21 cellular contexts compared by ENCODE assay signal in genomic region chr1:6591644-6592043, GRCh38. TPM values are rescaled to one million over a fixed set of nuclear protein-coding genes. Genes with fewer than 3 reads are reported as not detected.
DNase-seq lines count a peak whose midpoint lies in the region; ATAC-seq and TF ChIP-seq lines count a peak whose summit lies in the region.
"Had no signal": no experiment of that assay in that cellular context is flagged by ENCODE, and none has a peak within 500 bp of the region (broad histone marks: within the 10 kb centered on the region; RNA-seq: fewer than 3 reads in every experiment).

No MANE protein-coding gene starts in this region.

- H3K9me3 Mint-ChIP-seq in activated naive CD8-positive, alpha-beta T cell (ENCODE audit: low read depth): no peaks in the 10 kb centered on the region
- H3K9me3 Mint-ChIP-seq in activated naive CD8-positive, alpha-beta T cell treated with anti-CD3 and anti-CD28 coated beads, Interleukin-2, amount 50 U/mL, for 24 hours: no peaks in the 10 kb centered on the region
- no peaks in the 10 kb centered on the region for H3K9me3 Mint-ChIP-seq in activated naive CD8-positive, alpha-beta T cell treated with anti-CD3 and anti-CD28 coated beads, Interleukin-2, amount 10 ng/mL, durations not matched to agents 7 days and 5 days
- no peaks in the 10 kb centered on the region for H3K9me3 Mint-ChIP-seq in stimulated activated memory B cell treated with anti-CD40 and anti-IgM and Interleukin-4, amounts not matched to agents 10 μg/mL and 1 μg/mL and 100 μg/mL, for 72 hours
- H3K9me3 Mint-ChIP-seq in endothelial cell (ENCODE audit: unreplicated experiment): no peaks in the 10 kb centered on the region
- H3K9me3 Mint-ChIP-seq: memory B cell had no signal

- POLR2A ChIA-PET in activated naive CD8-positive, alpha-beta T cell treated with anti-CD3 and anti-CD28 coated beads, Interleukin-2, amount 10 ng/mL, durations not matched to agents 7 days and 5 days (lab: Charles Lee): interaction anchor here (1.1 to 2.2 kb wide), 2 partner anchors 12 kb away, joined by 4 to 8 read pairs; partner anchors contain the start of gene ZBTB48

- peaks cover 41% of the 10 kb centered on the region for H3K4me1 Mint-ChIP-seq in activated naive CD8-positive, alpha-beta T cell (ENCODE audit: low read depth)
- peaks cover 11% of the 10 kb centered on the region for H3K4me1 Mint-ChIP-seq in activated naive CD8-positive, alpha-beta T cell treated with anti-CD3 and anti-CD28 coated beads, Interleukin-2, amount 50 U/mL, for 24 hours
- peaks cover 21% of the 10 kb centered on the region for H3K4me1 Mint-ChIP-seq in activated naive CD8-positive, alpha-beta T cell treated with anti-CD3 and anti-CD28 coated beads, Interleukin-2, amount 10 ng/mL, durations not matched to agents 7 days and 5 days
- peaks cover 42% of the 10 kb centered on the region for H3K4me1 Mint-ChIP-seq in stimulated activated memory B cell treated with anti-CD40 and anti-IgM and Interleukin-4, amounts not matched to agents 10 μg/mL and 1 μg/mL and 100 μg/mL, for 72 hours
- H3K4me1 Mint-ChIP-seq in endothelial cell (ENCODE audit: unreplicated experiment): no peaks in the 10 kb centered on the region

- H3K27me3 Mint-ChIP-seq in activated naive CD8-positive, alpha-beta T cell: no peaks in the 10 kb centered on the region
- no peaks in the 10 kb centered on the region for H3K27me3 Mint-ChIP-seq in activated naive CD8-positive, alpha-beta T cell treated with anti-CD3 and anti-CD28 coated beads, Interleukin-2, amount 50 U/mL, for 24 hours
- no peaks in the 10 kb centered on the region for H3K27me3 Mint-ChIP-seq in activated naive CD8-positive, alpha-beta T cell treated with anti-CD3 and anti-CD28 coated beads, Interleukin-2, amount 10 ng/mL, durations not matched to agents 7 days and 5 days
- H3K27me3 Mint-ChIP-seq in stimulated activated memory B cell treated with anti-CD40 and anti-IgM and Interleukin-4, amounts not matched to agents 10 μg/mL and 1 μg/mL and 100 μg/mL, for 72 hours: no peaks in the 10 kb centered on the region
- H3K27me3 Mint-ChIP-seq in endothelial cell (ENCODE audit: unreplicated experiment): peaks cover 8% of the 10 kb centered on the region
- H3K27me3 Mint-ChIP-seq: memory B cell had no signal

- peak overlapping the region; percentile 20 for H3K4me3 Mint-ChIP-seq in activated naive CD8-positive, alpha-beta T cell
- no peak overlapping the region for H3K4me3 Mint-ChIP-seq in activated naive CD8-positive, alpha-beta T cell treated with anti-CD3 and anti-CD28 coated beads, Interleukin-2, amount 50 U/mL, for 24 hours
- no peak overlapping the region for H3K4me3 Mint-ChIP-seq in activated naive CD8-positive, alpha-beta T cell treated with anti-CD3 and anti-CD28 coated beads, Interleukin-2, amount 10 ng/mL, durations not matched to agents 7 days and 5 days
- H3K4me3 Mint-ChIP-seq in stimulated activated memory B cell treated with anti-CD40 and anti-IgM and Interleukin-4, amounts not matched to agents 10 μg/mL and 1 μg/mL and 100 μg/mL, for 72 hours: no peak overlapping the region
- H3K4me3 Mint-ChIP-seq in endothelial cell (ENCODE audit: unreplicated experiment): no peak overlapping the region
- H3K4me3 Mint-ChIP-seq: memory B cell had no signal

- DNase-seq in activated naive CD8-positive, alpha-beta T cell treated with anti-CD3 and anti-CD28 coated beads, Interleukin-2, amount 50 U/mL, for 24 hours: no peak
- no peak for DNase-seq in activated naive CD8-positive, alpha-beta T cell treated with anti-CD3 and anti-CD28 coated beads, Interleukin-2, amount 10 ng/mL, durations not matched to agents 7 days and 5 days
- DNase-seq in left lobe of liver (ENCODE audit: low spot score): no peak
- DNase-seq in NCI-H2107 treated with DMSO at 0.1 percent for 48 hours (lab: John Stamatoyannopoulos, UW; ENCODE audit: unreplicated experiment): no peak
- no peak for DNase-seq in endothelial cell (ENCODE audit: low spot score)
- DNase-seq: activated CD4-positive, alpha-beta T cell treated with anti-CD3 and anti-CD28 coated beads for 1 hour; central memory CD4-positive, alpha-beta T cell; effector CD4-positive, alpha-beta T cell; EL; Karpas-422; NCI-H1694 treated with DMSO at 0.1 percent for 48 hours; NCI-H526 treated with DMSO at 0.1 percent for 48 hours; stimulated activated CD8-positive, alpha-beta memory T cell treated with anti-CD3 and anti-CD28 coated beads, Interleukin-4, amount 100 ng/mL, for 48 hours had no signal

- H3K27ac Mint-ChIP-seq in activated naive CD8-positive, alpha-beta T cell: no peak overlapping the region
- H3K27ac Mint-ChIP-seq in activated naive CD8-positive, alpha-beta T cell treated with anti-CD3 and anti-CD28 coated beads, Interleukin-2, amount 50 U/mL, for 24 hours: no peak overlapping the region
- peak overlapping the region; percentile 78 for H3K27ac Mint-ChIP-seq in activated naive CD8-positive, alpha-beta T cell treated with anti-CD3 and anti-CD28 coated beads, Interleukin-2, amount 10 ng/mL, durations not matched to agents 7 days and 5 days
- H3K27ac Mint-ChIP-seq in stimulated activated memory B cell treated with anti-CD40 and anti-IgM and Interleukin-4, amounts not matched to agents 10 μg/mL and 1 μg/mL and 100 μg/mL, for 72 hours: peak overlapping the region; percentile 53
- H3K27ac Mint-ChIP-seq in endothelial cell (ENCODE audit: unreplicated experiment): no peak overlapping the region
- H3K27ac Mint-ChIP-seq: memory B cell had no signal

- ATAC-seq in activated naive CD8-positive, alpha-beta T cell treated with anti-CD3 and anti-CD28 coated beads, Interleukin-2, amount 50 U/mL, for 24 hours: no peak
- no peak for ATAC-seq in activated naive CD8-positive, alpha-beta T cell treated with anti-CD3 and anti-CD28 coated beads, Interleukin-2, amount 10 ng/mL, durations not matched to agents 7 days and 5 days (ENCODE audit: low read depth)
- ATAC-seq in left lobe of liver: peak; percentile 2
- ATAC-seq in stimulated activated memory B cell treated with anti-CD40 and anti-IgM and Interleukin-4, amounts not matched to agents 10 μg/mL and 1 μg/mL and 100 μg/mL, for 72 hours: no peak
- no peak for ATAC-seq in HG02623 (IDR thresholded peaks at IDR 0.05; ENCODE audit: unreplicated experiment)
- ATAC-seq: esophagus mucosa had no signal

- TF ChIP-seq CTCF in endothelial cell (IDR thresholded peaks at IDR 0.05; ENCODE audit: unreplicated experiment): no peak

- H3K36me3 Mint-ChIP-seq in activated naive CD8-positive, alpha-beta T cell: peaks cover 3% of the 10 kb centered on the region
- peaks cover 29% of the 10 kb centered on the region for H3K36me3 Mint-ChIP-seq in activated naive CD8-positive, alpha-beta T cell treated with anti-CD3 and anti-CD28 coated beads, Interleukin-2, amount 50 U/mL, for 24 hours (ENCODE audit: low read depth)
- peaks cover 2% of the 10 kb centered on the region for H3K36me3 Mint-ChIP-seq in activated naive CD8-positive, alpha-beta T cell treated with anti-CD3 and anti-CD28 coated beads, Interleukin-2, amount 10 ng/mL, durations not matched to agents 7 days and 5 days
- peaks cover 25% of the 10 kb centered on the region for H3K36me3 Mint-ChIP-seq in stimulated activated memory B cell treated with anti-CD40 and anti-IgM and Interleukin-4, amounts not matched to agents 10 μg/mL and 1 μg/mL and 100 μg/mL, for 72 hours
- H3K36me3 Mint-ChIP-seq in endothelial cell (ENCODE audit: low read depth, unreplicated experiment): peaks cover 6% of the 10 kb centered on the region

RNA-seq across cellular contexts. Expression of gene KLHL21, which starts 11.0 kb away (rescaled TPM):
- total RNA-seq in activated naive CD8-positive, alpha-beta T cell treated with anti-CD3 and anti-CD28 coated beads, Interleukin-2, amount 10 ng/mL, durations not matched to agents 7 days and 5 days: 10 to 100 TPM; 39.0 to 42.0 TPM
- total RNA-seq in left lobe of liver: 20.0 TPM
- total RNA-seq in endothelial cell (ENCODE audit: unreplicated experiment): 5.0 TPM

RNA-seq across cellular contexts. Expression of gene ZBTB48, which starts 11.8 kb away (rescaled TPM):
- total RNA-seq in activated naive CD8-positive, alpha-beta T cell treated with anti-CD3 and anti-CD28 coated beads, Interleukin-2, amount 10 ng/mL, durations not matched to agents 7 days and 5 days: 10 to 100 TPM; 42.7 to 52.9 TPM
- total RNA-seq in left lobe of liver (38.4 TPM), endothelial cell (ENCODE audit: unreplicated experiment) (32.2 TPM)

RNA-seq across cellular contexts. Expression of gene PHF13, which starts 21.9 kb away (rescaled TPM):
- total RNA-seq in activated naive CD8-positive, alpha-beta T cell treated with anti-CD3 and anti-CD28 coated beads, Interleukin-2, amount 10 ng/mL, durations not matched to agents 7 days and 5 days: 10 to 100 TPM; 12.1 TPM
- total RNA-seq in left lobe of liver: 5.5 TPM
- total RNA-seq in endothelial cell (ENCODE audit: unreplicated experiment): 21.6 TPM

RNA-seq across cellular contexts. Expression of gene THAP3, which starts 33.0 kb away (rescaled TPM):
- 10 to 100 TPM; 21.5 to 25.4 TPM for total RNA-seq in activated naive CD8-positive, alpha-beta T cell treated with anti-CD3 and anti-CD28 coated beads, Interleukin-2, amount 10 ng/mL, durations not matched to agents 7 days and 5 days
- 9.7 TPM for total RNA-seq in left lobe of liver
- total RNA-seq in endothelial cell (ENCODE audit: unreplicated experiment): 13.5 TPM

RNA-seq across cellular contexts. Expression of gene TAS1R1, which starts 36.5 kb away (rescaled TPM):
- not detected for total RNA-seq in activated naive CD8-positive, alpha-beta T cell treated with anti-CD3 and anti-CD28 coated beads, Interleukin-2, amount 10 ng/mL, durations not matched to agents 7 days and 5 days
- 0.05 TPM for total RNA-seq in left lobe of liver
- not detected for total RNA-seq in endothelial cell (ENCODE audit: unreplicated experiment)
- total RNA-seq: esophagus mucosa, frontal cortex, kidney epithelial cell, subcutaneous adipose tissue had no signal

Comparison
In these comparisons a context has a peak if more than half of its experiments do, and no peak if none do; other contexts are left out.
1. H3K27ac Mint-ChIP-seq: peak in activated naive CD8-positive, alpha-beta T cell treated with anti-CD3 and anti-CD28 coated beads, Interleukin-2, amount 10 ng/mL, durations not matched to agents 7 days and 5 days (single experiment) and stimulated activated memory B cell treated with anti-CD40 and anti-IgM and Interleukin-4, amounts not matched to agents 10 μg/mL and 1 μg/mL and 100 μg/mL, for 72 hours (single experiment); none in activated naive CD8-positive, alpha-beta T cell (single experiment), activated naive CD8-positive, alpha-beta T cell treated with anti-CD3 and anti-CD28 coated beads, Interleukin-2, amount 50 U/mL, for 24 hours (single experiment) and endothelial cell (single experiment).